In genomic region chr13:27967736-27968315, GRCh38 we compare ENCODE assay signal across 13 cellular contexts. TPM values are rescaled to one million over a fixed set of nuclear protein-coding genes. Genes with fewer than 3 reads are reported as not detected.
DNase-seq lines count a peak whose midpoint lies in the region; ATAC-seq and TF ChIP-seq lines count a peak whose summit lies in the region.
"Had no signal": no experiment of that assay in that cellular context is flagged by ENCODE, and none has a peak within 500 bp of the region (broad histone marks: within the 10 kb centered on the region; RNA-seq: fewer than 3 reads in every experiment).

No MANE protein-coding gene starts in this region.

- H3K4me3 ChIP-seq in PC-3 (ENCODE audit: low read length) (peak overlapping the region; percentile 57), hepatocyte (peak overlapping the region; percentile 58), spleen (peak overlapping the region in 6 of 8 donors; percentile 9 to 59 (median 21))
- H3K4me3 ChIP-seq: psoas muscle had no signal

- H3K4me3 Mint-ChIP-seq in activated CD8-positive, alpha-beta memory T cell treated with anti-CD3 and anti-CD28 coated beads, Interleukin-2, amount 10 ng/mL, durations not matched to agents 7 days and 5 days: no peak overlapping the region
- no peak overlapping the region for H3K4me3 Mint-ChIP-seq in HFFc6

- peaks cover 90% of the 10 kb centered on the region for H3K27me3 Mint-ChIP-seq in activated CD8-positive, alpha-beta memory T cell treated with anti-CD3 and anti-CD28 coated beads, Interleukin-2, amount 10 ng/mL, durations not matched to agents 7 days and 5 days
- H3K27me3 Mint-ChIP-seq in HFFc6 (ENCODE audit: insufficient read depth): peaks cover 78% of the 10 kb centered on the region

- DNase-seq in activated CD8-positive, alpha-beta memory T cell treated with anti-CD3 and anti-CD28 coated beads, Interleukin-2, amount 10 ng/mL, durations not matched to agents 7 days and 5 days: no peak
- no peak for DNase-seq in activated CD8-positive, alpha-beta memory T cell treated with anti-CD3 and anti-CD28 coated beads, Interleukin-2, amount 50 U/mL, for 48 hours
- no peak for DNase-seq in PC-3
- DNase-seq in hepatocyte (ENCODE audit: low spot score): no peak
- no peak for DNase-seq in spleen
- DNase-seq in kidney glomerular epithelial cell (lab: John Stamatoyannopoulos, UW): no peak
- DNase-seq in NCI-H2171 treated with DMSO at 0.1 percent for 48 hours (lab: John Stamatoyannopoulos, UW): no peak
- DNase-seq in HFFc6: no peak
- DNase-seq: activated naive CD4-positive, alpha-beta T cell treated with anti-CD3 and anti-CD28 coated beads, Interleukin-2, amount 50 U/mL, for 16 hours; NCI-H524 treated with DMSO at 0.1 percent for 48 hours; psoas muscle had no signal

- TF ChIP-seq POLR2A in spleen (IDR thresholded peaks at IDR 0.05): no peak

- no peaks in the 10 kb centered on the region for H3K9me3 Mint-ChIP-seq in activated CD8-positive, alpha-beta memory T cell treated with anti-CD3 and anti-CD28 coated beads, Interleukin-2, amount 10 ng/mL, durations not matched to agents 7 days and 5 days (ENCODE audit: low read depth)
- no peaks in the 10 kb centered on the region for H3K9me3 Mint-ChIP-seq in HFFc6

- no peaks in the 10 kb centered on the region for H3F3A ChIP-seq in PC-3 (ENCODE audit: low read length, unreplicated experiment)

- H3K9me3 ChIP-seq in PC-3 (ENCODE audit: low read length): no peaks in the 10 kb centered on the region
- H3K9me3 ChIP-seq in hepatocyte (ENCODE audit: low read depth): no peaks in the 10 kb centered on the region
- H3K9me3 ChIP-seq in spleen: no peaks in the 10 kb centered on the region
- H3K9me3 ChIP-seq: psoas muscle had no signal

- TF ChIP-seq CTCF in PC-3 (conservative IDR thresholded peaks at IDR 0.05; ENCODE audit: low read depth, low read length) (no peak), hepatocyte (IDR thresholded peaks at IDR 0.05; ENCODE audit: poor library complexity) (no peak), spleen (IDR thresholded peaks at IDR 0.05 in 8 of 11, conservative IDR thresholded peaks at IDR 0.05 in 3 of 11) (no peak), HFFc6 (IDR thresholded peaks at IDR 0.05) (no peak)

- no peaks in the 10 kb centered on the region for H4K20me1 ChIP-seq in PC-3 (ENCODE audit: low read length)
- peaks cover 6% of the 10 kb centered on the region for H4K20me1 ChIP-seq in hepatocyte (ENCODE audit: insufficient read depth, poor library complexity, severe bottlenecking)

- CTCF ChIA-PET in activated CD8-positive, alpha-beta memory T cell treated with anti-CD3 and anti-CD28 coated beads, Interleukin-2, amount 10 ng/mL, durations not matched to agents 7 days and 5 days (lab: Charles Lee): interaction anchor here (1.0 to 5.2 kb wide), 3 partner anchors 14 to 141 kb away, joined by 3 to 22 read pairs (median 7); no protein-coding TSS in a partner anchor
- CTCF ChIA-PET in PC-3 (lab: Charles Lee): no interaction called here

- no peak overlapping the region for H3K9ac ChIP-seq in PC-3 (ENCODE audit: low read length)

- BruUV-seq in PC-3 (replicated peaks; lab: Mats Ljungman, UMichigan): no TSS peak

- POLR2A ChIA-PET in PC-3 (lab: Charles Lee; ENCODE audit: unreplicated experiment): no interaction called here

- H3K27ac ChIP-seq in PC-3 (ENCODE audit: low read length) (no peak overlapping the region), hepatocyte (peak overlapping the region; percentile 98), spleen (no peak overlapping the region)
- H3K27ac ChIP-seq: psoas muscle had no signal

- H3K27me3 ChIP-seq in PC-3 (ENCODE audit: low read length) (peaks cover 50% of the 10 kb centered on the region), hepatocyte (peaks cover 92% of the 10 kb centered on the region), spleen (replicated peaks in 1 of 7) (peaks cover 7 to 100% (median 92%) of the 10 kb centered on the region in 7 donors)

- no peaks in the 10 kb centered on the region for H3K36me3 Mint-ChIP-seq in activated CD8-positive, alpha-beta memory T cell treated with anti-CD3 and anti-CD28 coated beads, Interleukin-2, amount 10 ng/mL, durations not matched to agents 7 days and 5 days
- no peaks in the 10 kb centered on the region for H3K36me3 Mint-ChIP-seq in HFFc6 (ENCODE audit: low read depth)

- intact Hi-C loops in PC-3 (cut with micrococcal nuclease) (no loop called here), spleen (cut with DNase I; ENCODE audit: low total_unique reads) (no loop called here)

- H3K4me1 ChIP-seq in PC-3 (ENCODE audit: insufficient read depth, low read length) (no peaks in the 10 kb centered on the region), hepatocyte (ENCODE audit: insufficient read depth) (peaks cover 22% of the 10 kb centered on the region), spleen (peaks cover 8 to 52% (median 40%) of the 10 kb centered on the region in 6 donors)

- peaks cover 5% of the 10 kb centered on the region for H3K4me1 Mint-ChIP-seq in activated CD8-positive, alpha-beta memory T cell treated with anti-CD3 and anti-CD28 coated beads, Interleukin-2, amount 10 ng/mL, durations not matched to agents 7 days and 5 days
- H3K4me1 Mint-ChIP-seq in HFFc6 (ENCODE audit: low read depth): no peaks in the 10 kb centered on the region

- H3K27ac Mint-ChIP-seq in activated CD8-positive, alpha-beta memory T cell treated with anti-CD3 and anti-CD28 coated beads, Interleukin-2, amount 10 ng/mL, durations not matched to agents 7 days and 5 days: peak overlapping the region; percentile 57
- no peak overlapping the region for H3K27ac Mint-ChIP-seq in HFFc6

- H2AFZ ChIP-seq in PC-3 (ENCODE audit: low read length) (peak overlapping the region; percentile 45; the same call in 1 of the 2 replicates), hepatocyte (peak overlapping the region; percentile 20)

- ATAC-seq in activated CD8-positive, alpha-beta memory T cell treated with anti-CD3 and anti-CD28 coated beads, Interleukin-2, amount 10 ng/mL, durations not matched to agents 7 days and 5 days: no peak
- ATAC-seq in PC-3: peak; percentile 35; the same call in 1 of the 2 replicates
- ATAC-seq: psoas muscle had no signal

- H3K79me2 ChIP-seq in PC-3 (ENCODE audit: low read length): no peaks in the 10 kb centered on the region
- H3K79me2 ChIP-seq in hepatocyte: peaks cover 61% of the 10 kb centered on the region

- no peaks in the 10 kb centered on the region for H3K9me2 ChIP-seq in PC-3 (replicated peaks; ENCODE audit: low read length)
- no peaks in the 10 kb centered on the region for H3K9me2 ChIP-seq in hepatocyte (replicated peaks; ENCODE audit: insufficient read depth)

- H3K4me2 ChIP-seq in PC-3 (ENCODE audit: low read length) (peak overlapping the region; percentile 73), hepatocyte (peak overlapping the region; percentile 92)

- 3% methylated on average over 33 of the region's 33 CpGs for WGBS in hepatocyte (ENCODE audit: low lambda C conversion rate, missing lambda C conversion rate)
- 4 to 9% (median 7%) methylated on average over 12 to 33 of the region's 33 CpGs for WGBS in spleen, 5 donors

- H3K36me3 ChIP-seq in PC-3 (ENCODE audit: low read depth, low read length) (no peaks in the 10 kb centered on the region), hepatocyte (replicated peaks; ENCODE audit: insufficient read depth, low read depth) (no peaks in the 10 kb centered on the region), spleen (no peaks in the 10 kb centered on the region)

RNA-seq across cellular contexts. Expression of gene CDX2, which starts 1.3 kb away (rescaled TPM):
- not detected for total RNA-seq in activated CD8-positive, alpha-beta memory T cell treated with anti-CD3 and anti-CD28 coated beads, Interleukin-2, amount 10 ng/mL, durations not matched to agents 7 days and 5 days
- total RNA-seq in PC-3 (2014; rRNA removed): 0.62 TPM in 1 of 2 replicates, not detected in the other
- 34.6 and 40.0 TPM in 2 replicates for total RNA-seq in hepatocyte
- polyA plus RNA-seq in hepatocyte: 52.4 and 60.6 TPM in 2 replicates
- not detected for total RNA-seq in spleen
- under 1 TPM in 2 of 3 donors, not detected in 1; 0.02 to 0.03 TPM for polyA plus RNA-seq in spleen
- total RNA-seq in HFFc6 (2021; fragmentation: NEBNext Ultra II Directional; extraction: Animal tissue kit (Norgen Biotek cat#: 25700)): not detected
- total RNA-seq: psoas muscle; T-helper 1 cell treated with Interleukin-12 subunit alpha and Interleukin-12 subunit beta and Interleukin-4 antibody, amounts not matched to agents 30 ng/mL and 1 ng/mL, for 36 hours had no signal
- polyA plus RNA-seq: BJ had no signal

RNA-seq across cellular contexts. Expression of gene URAD, which starts 20.7 kb away (rescaled TPM):
- not detected for total RNA-seq in activated CD8-positive, alpha-beta memory T cell treated with anti-CD3 and anti-CD28 coated beads, Interleukin-2, amount 10 ng/mL, durations not matched to agents 7 days and 5 days
- total RNA-seq in PC-3 (2014; rRNA removed) (not detected in 2 replicates), hepatocyte (13.5 and 18.2 TPM in 2 replicates), spleen (1 to 10 TPM in 1 of 7 donors, not detected in 6; 1.3 TPM)
- polyA plus RNA-seq in hepatocyte (35.7 and 38.1 TPM in 2 replicates), spleen (under 1 TPM in 1 of 3 donors, not detected in 2; 0.20 TPM)
- not detected for total RNA-seq in HFFc6 (2021; fragmentation: NEBNext Ultra II Directional; extraction: Animal tissue kit (Norgen Biotek cat#: 25700))
- total RNA-seq: psoas muscle; T-helper 1 cell treated with Interleukin-12 subunit alpha and Interleukin-12 subunit beta and Interleukin-4 antibody, amounts not matched to agents 30 ng/mL and 1 ng/mL, for 36 hours had no signal
- polyA plus RNA-seq: BJ, psoas muscle had no signal

RNA-seq across cellular contexts. Expression of gene PDX1, which starts 48.0 kb away (rescaled TPM):
- total RNA-seq in activated CD8-positive, alpha-beta memory T cell treated with anti-CD3 and anti-CD28 coated beads, Interleukin-2, amount 10 ng/mL, durations not matched to agents 7 days and 5 days: not detected
- total RNA-seq in PC-3 (2014; rRNA removed): 0.17 TPM in 1 of 2 replicates, not detected in the other
- 0.20 and 1.3 TPM in 2 replicates for total RNA-seq in hepatocyte
- polyA plus RNA-seq in hepatocyte: 0.95 and 1.8 TPM in 2 replicates
- not detected for total RNA-seq in spleen
- polyA plus RNA-seq in spleen: not detected
- not detected for total RNA-seq in HFFc6 (2021; fragmentation: NEBNext Ultra II Directional; extraction: Animal tissue kit (Norgen Biotek cat#: 25700))
- total RNA-seq: psoas muscle; T-helper 1 cell treated with Interleukin-12 subunit alpha and Interleukin-12 subunit beta and Interleukin-4 antibody, amounts not matched to agents 30 ng/mL and 1 ng/mL, for 36 hours had no signal
- polyA plus RNA-seq: BJ, psoas muscle had no signal

Comparison
In these comparisons a context has a peak if more than half of its experiments do, and no peak if none do; other contexts are left out.
1. RNA of gene CDX2, which starts 1.3 kb away (total RNA-seq): 34.6 to 40.0 TPM in hepatocyte; 0.62 TPM in PC-3, not detected in activated CD8-positive, alpha-beta memory T cell treated with anti-CD3 and anti-CD28 coated beads, Interleukin-2, amount 10 ng/mL, durations not matched to agents 7 days and 5 days, not detected in spleen and not detected in HFFc6; every median in the first group is over 10 times any median in the second.
2. Peak in every context shown above with its lines, with median percentiles within 50 percentile points of each other: H3K4me3 ChIP-seq.